ENCODE assay signal across 17 cellular contexts in the genomic region with DNA sequence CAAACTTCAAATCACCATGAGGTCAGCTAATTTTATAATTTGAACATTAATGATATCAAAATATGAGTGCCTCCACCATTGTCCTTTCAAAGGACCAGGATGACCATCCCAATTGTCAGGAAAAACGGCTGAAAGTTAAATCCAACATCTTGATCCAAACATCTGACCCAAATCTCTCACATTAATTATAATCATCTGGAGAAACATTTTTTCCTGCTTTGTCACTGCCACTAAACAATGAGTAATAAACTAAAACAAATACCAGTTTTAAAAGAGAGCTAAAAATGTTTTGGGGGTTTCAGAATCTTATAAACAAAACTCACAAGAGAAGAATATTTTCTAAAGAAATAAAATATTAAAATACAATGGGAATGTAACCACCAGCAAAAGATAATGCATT. TPM values are rescaled to one million over a fixed set of nuclear protein-coding genes. Genes with fewer than 3 reads are reported as not detected.
A peak's percentile ranks its signal among the peaks of the same experiment; 100 is the strongest.
DNase-seq lines count a peak whose midpoint lies in the region; ATAC-seq, FAIRE-seq and TF ChIP-seq lines count a peak whose summit lies in the region.
"Had no signal": no experiment of that assay in that cellular context is flagged by ENCODE, and none has a peak within 500 bp of the region (broad histone marks: within the 10 kb centered on the region; RNA-seq: fewer than 3 reads in every experiment).

No MANE protein-coding gene starts in this region.

- peak; percentile 22 for DNase-seq in AG20443 (ENCODE audit: low spot score)
- DNase-seq in HS-5 (ENCODE audit: low read depth): peak; percentile 55
- DNase-seq in bronchial epithelial cell (ENCODE audit: low read depth): peak; percentile 2
- DNase-seq in fibroblast of villous mesenchyme (ENCODE audit: low read depth): peak; percentile 16
- no peak for DNase-seq in DMS114 treated with DMSO at 0.1 percent for 48 hours (lab: John Stamatoyannopoulos, UW; ENCODE audit: unreplicated experiment)
- DNase-seq in NCI-H1694 treated with DMSO at 0.1 percent for 48 hours (lab: John Stamatoyannopoulos, UW): no peak
- DNase-seq: BE2C; CD8-positive, alpha-beta T cell; H7; NCI-H1092 treated with DMSO at 0.1 percent for 48 hours; NCI-H1694; NCI-H446; SHP77 treated with DMSO at 0.1 percent for 48 hours had no signal

- H3K27me3 ChIP-seq in bronchial epithelial cell (ENCODE audit: control insufficient read depth, insufficient read depth, low read length): no peaks in the 10 kb centered on the region
- H3K27me3 ChIP-seq: BE2C had no signal

- H3K4me3 ChIP-seq in bronchial epithelial cell (ENCODE audit: low read depth, low read length) (no peak overlapping the region), fibroblast of villous mesenchyme (ENCODE audit: low read depth, low read length) (no peak overlapping the region)
- H3K4me3 ChIP-seq: K562 had no signal

- FAIRE-seq in bronchial epithelial cell (lab: Jason Lieb, UNC): no peak
- FAIRE-seq: K562 had no signal

- no peaks in the 10 kb centered on the region for H3K36me3 ChIP-seq in bronchial epithelial cell (ENCODE audit: control insufficient read depth, insufficient read depth, low read length)
- H3K36me3 ChIP-seq: BE2C had no signal

- ATAC-seq in HG03571 (IDR thresholded peaks at IDR 0.05; ENCODE audit: unreplicated experiment): no peak
- no peak for ATAC-seq in GM21390 (IDR thresholded peaks at IDR 0.05; ENCODE audit: unreplicated experiment)
- ATAC-seq: CD8-positive, alpha-beta T cell; K562 had no signal

- TF ChIP-seq CTCF in bronchial epithelial cell (IDR thresholded peaks at IDR 0.05; ENCODE audit: insufficient read depth, low read length, severe bottlenecking) (no peak), fibroblast of villous mesenchyme (IDR thresholded peaks at IDR 0.05; ENCODE audit: insufficient read depth, low read depth, low read length) (no peak)

RNA-seq across cellular contexts. Expression of a gene that starts 45.7 kb away (rescaled TPM):
- total RNA-seq in bronchial epithelial cell (not detected in 2 replicates), fibroblast of villous mesenchyme (not detected in 2 replicates)
- total RNA-seq: CD8-positive, alpha-beta T cell; H7; K562; MCF 10A had no signal

Comparison
In these comparisons a context has a peak if more than half of its experiments do, and no peak if none do; other contexts are left out.
1. DNase-seq: peak in AG20443 (single experiment), HS-5 (single experiment), bronchial epithelial cell (single experiment) and fibroblast of villous mesenchyme (single experiment); none in DMS114 treated with DMSO at 0.1 percent for 48 hours (single experiment) and NCI-H1694 treated with DMSO at 0.1 percent for 48 hours (single experiment).